Comparison of ENCODE assay signal across 17 cellular contexts in the genomic region with DNA sequence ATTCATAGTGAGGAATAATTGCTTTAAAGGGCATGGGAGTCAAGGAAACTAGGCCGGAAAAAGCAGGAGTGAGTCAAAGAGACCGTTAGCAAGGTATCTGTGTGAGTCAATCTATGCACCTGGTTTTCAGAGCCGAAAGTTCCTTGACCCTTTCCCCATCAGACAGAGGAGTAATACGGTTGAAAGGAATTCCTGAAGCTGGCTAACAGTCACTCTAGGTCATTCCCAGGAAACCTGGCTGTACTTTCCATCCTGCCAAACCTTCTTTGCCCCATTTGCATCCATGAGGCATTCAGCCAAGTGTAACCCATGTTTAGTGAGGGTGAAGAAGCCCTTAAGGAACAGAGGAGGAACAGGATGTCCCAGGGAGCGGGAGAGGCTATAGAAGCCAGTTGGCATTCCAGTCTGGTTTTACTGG. TPM values are rescaled to one million over a fixed set of nuclear protein-coding genes. Genes with fewer than 3 reads are reported as not detected.
"Had no signal": no experiment of that assay in that cellular context is flagged by ENCODE, and none has a peak within 500 bp of the region (broad histone marks: within the 10 kb centered on the region; RNA-seq: fewer than 3 reads in every experiment).

No MANE protein-coding gene starts in this region.

- H3K27ac ChIP-seq: left ventricle myocardium inferior, neural progenitor cell, pancreas, right lobe of liver, tibial nerve had no signal

- H3K4me3 Mint-ChIP-seq: brain; neural progenitor cell; stimulated activated memory B cell treated with anti-CD40 and anti-IgM and Interleukin-4, amounts not matched to agents 10 μg/mL and 1 μg/mL and 100 μg/mL, for 72 hours; T-helper 17 cell had no signal

- DNase-seq: activated CD4-positive, alpha-beta T cell treated with anti-CD3 and anti-CD28 coated beads, Interleukin-2, amount 50 U/mL, for 1 hour; activated CD4-positive, CD25-positive, alpha-beta regulatory T cell; activated effector memory CD4-positive, alpha-beta T cell treated with Interleukin-2 at 50 U/mL for 16 hours; activated T-cell treated with anti-CD3 and anti-CD28 coated beads, Interleukin-2, amount 50 U/mL, for 1 hour; amygdala; cerebellar nuclear complex; left ventricle myocardium inferior; pancreas; right lobe of liver; SHP77 treated with DMSO at 0.1 percent for 48 hours; stimulated activated CD4-positive, alpha-beta T cell treated with anti-CD3 and anti-CD28 coated beads, Interleukin-1b, Interleukin-23, amount 100 ng/mL, for 48 hours; T-helper 17 cell had no signal

- ATAC-seq: activated naive CD4-positive, alpha-beta T cell treated with anti-CD3 and anti-CD28 coated beads, Interleukin-2, amount 50 U/mL, for 72 hours; pancreas; right lobe of liver; stimulated activated memory B cell treated with anti-CD40 and anti-IgM and Interleukin-4, amounts not matched to agents 10 μg/mL and 1 μg/mL and 100 μg/mL, for 72 hours; T-helper 17 cell had no signal

- H3K4me1 Mint-ChIP-seq: brain; neural progenitor cell; stimulated activated memory B cell treated with anti-CD40 and anti-IgM and Interleukin-4, amounts not matched to agents 10 μg/mL and 1 μg/mL and 100 μg/mL, for 72 hours had no signal

- H3K27me3 Mint-ChIP-seq: brain; stimulated activated memory B cell treated with anti-CD40 and anti-IgM and Interleukin-4, amounts not matched to agents 10 μg/mL and 1 μg/mL and 100 μg/mL, for 72 hours; T-helper 17 cell had no signal

- H3K4me2 ChIP-seq: neural progenitor cell had no signal

- H3K27ac Mint-ChIP-seq: activated naive CD4-positive, alpha-beta T cell treated with anti-CD3 and anti-CD28 coated beads, Interleukin-2, amount 50 U/mL, for 72 hours; brain; neural progenitor cell; stimulated activated memory B cell treated with anti-CD40 and anti-IgM and Interleukin-4, amounts not matched to agents 10 μg/mL and 1 μg/mL and 100 μg/mL, for 72 hours; T-helper 17 cell had no signal

- H3K9ac ChIP-seq: neural progenitor cell had no signal

- H3K4me3 ChIP-seq: left ventricle myocardium inferior, neural progenitor cell, pancreas, right lobe of liver, tibial nerve had no signal

- H3K27me3 ChIP-seq: neural progenitor cell, pancreas, right lobe of liver, tibial nerve had no signal

- H3K9me3 ChIP-seq: left ventricle myocardium inferior, pancreas, right lobe of liver, tibial nerve had no signal

- H3K4me1 ChIP-seq: neural progenitor cell, pancreas, right lobe of liver had no signal

- FAIRE-seq: pancreas had no signal

- H2AFZ ChIP-seq: neural progenitor cell had no signal

- H3K9me3 Mint-ChIP-seq: activated naive CD4-positive, alpha-beta T cell treated with anti-CD3 and anti-CD28 coated beads, Interleukin-2, amount 50 U/mL, for 72 hours; brain; neural progenitor cell; stimulated activated memory B cell treated with anti-CD40 and anti-IgM and Interleukin-4, amounts not matched to agents 10 μg/mL and 1 μg/mL and 100 μg/mL, for 72 hours had no signal

RNA-seq across cellular contexts. Expression of gene LHX6, which starts 19.7 kb away (rescaled TPM):
- total RNA-seq: T-helper 17 cell had no signal
